1 cellular context compared by ENCODE assay signal in genomic region chr12:47789712-47790489, GRCh38.
A peak's percentile ranks its signal among the peaks of the same experiment; 100 is the strongest.
TF ChIP-seq lines count a peak whose summit lies in the region.

No MANE protein-coding gene starts in this region.

TF ChIP-seq in K562, 482 proteins besides CTCF, POLR2A, EP300 and RAD21:
- TF ChIP-seq RBFOX2 (IDR thresholded peaks at IDR 0.05; ENCODE audit: low read depth, low read length) (0 out of 2 replicates have a peak, but pooled peaks have one; percentile 10), ZNF561 (CRISPR knock-in tag; conservative IDR thresholded peaks at IDR 0.05) (no peak), ZNF699 (CRISPR knock-in tag; IDR thresholded peaks at IDR 0.05; ENCODE audit: insufficient replicate concordance) (no peak), FOSL1 (tag; conservative IDR thresholded peaks at IDR 0.05) (no peak), FOXJ3 (CRISPR knock-in tag; IDR thresholded peaks at IDR 0.05) (no peak), NCOR1 (IDR thresholded peaks at IDR 0.05) (no peak), GTF2A2 (tag; IDR thresholded peaks at IDR 0.05) (no peak), ZNF696 (CRISPR knock-in tag; conservative IDR thresholded peaks at IDR 0.05) (no peak), POLR2G (IDR thresholded peaks at IDR 0.05; ENCODE audit: low read depth, low read length) (peak; percentile 59), HNRNPUL1 (IDR thresholded peaks at IDR 0.05; ENCODE audit: low read length) (no peak), MYBL2 (IDR thresholded peaks at IDR 0.05; ENCODE audit: low read depth) (no peak), MYBL2 (CRISPR knock-in tag; IDR thresholded peaks at IDR 0.05; ENCODE audit: borderline replicate concordance) (no peak), SAFB (IDR thresholded peaks at IDR 0.05; ENCODE audit: borderline replicate concordance, low read depth, low read length) (no peak), RBM22 (IDR thresholded peaks at IDR 0.05; ENCODE audit: low read depth, low read length, poor library complexity, severe bottlenecking) (peak; percentile 62), PYGO2 (tag; IDR thresholded peaks at IDR 0.05) (no peak)
- TF ChIP-seq, protein P1, sequence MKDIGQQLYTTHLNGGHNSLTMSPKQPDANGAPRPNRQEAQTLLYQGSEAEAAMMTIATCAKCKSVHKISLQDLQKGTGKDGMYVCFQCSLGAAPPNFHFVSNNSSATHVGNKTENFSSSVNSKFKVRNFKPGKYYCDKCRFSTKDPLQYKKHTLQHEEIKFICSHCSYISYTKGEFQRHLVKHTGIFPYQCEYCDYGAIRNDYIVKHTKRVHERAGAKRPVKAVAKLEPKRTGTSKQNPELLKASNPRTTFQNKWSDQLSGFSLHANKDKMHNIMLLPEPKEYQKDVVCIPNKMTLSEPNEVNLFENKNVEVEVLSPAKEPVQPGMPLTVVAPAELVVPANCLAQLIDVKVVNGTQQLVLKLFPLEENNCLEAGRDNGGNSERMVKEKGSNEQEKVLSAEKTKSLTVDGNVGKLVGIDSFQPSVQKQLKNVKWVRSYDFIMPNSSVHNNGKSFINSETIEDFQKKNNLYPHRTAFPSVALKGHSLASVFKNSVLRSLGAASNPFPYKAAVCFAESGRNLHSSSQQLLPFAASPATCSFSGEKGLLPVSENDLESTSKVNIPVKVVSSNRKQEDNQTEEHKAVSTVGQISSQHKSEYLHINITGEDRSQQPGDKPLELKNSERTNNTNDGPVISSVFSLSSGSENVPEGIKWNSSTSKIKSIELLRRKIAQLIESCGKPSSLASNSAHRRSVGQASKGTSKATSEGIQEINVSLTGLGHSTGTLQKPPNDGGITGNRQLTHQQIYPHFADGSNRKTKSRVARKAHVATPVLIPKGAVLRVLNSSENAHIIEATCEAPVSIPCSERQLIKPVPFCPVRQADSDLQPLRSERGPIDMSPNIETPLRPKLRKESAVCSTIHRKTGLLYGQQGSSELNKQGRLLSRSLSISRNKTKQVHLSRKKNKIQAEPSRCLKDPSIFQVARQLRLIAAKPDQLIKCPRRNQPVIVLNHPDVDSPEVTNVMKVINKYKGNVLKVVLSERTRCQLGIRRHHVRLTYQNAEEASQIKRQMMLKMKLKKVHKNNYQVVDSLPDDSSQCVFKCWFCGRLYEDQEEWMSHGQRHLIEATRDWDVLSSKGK (CRISPR knock-in tag; IDR thresholded peaks at IDR 0.05) = no peak
- TF ChIP-seq, protein P2, sequence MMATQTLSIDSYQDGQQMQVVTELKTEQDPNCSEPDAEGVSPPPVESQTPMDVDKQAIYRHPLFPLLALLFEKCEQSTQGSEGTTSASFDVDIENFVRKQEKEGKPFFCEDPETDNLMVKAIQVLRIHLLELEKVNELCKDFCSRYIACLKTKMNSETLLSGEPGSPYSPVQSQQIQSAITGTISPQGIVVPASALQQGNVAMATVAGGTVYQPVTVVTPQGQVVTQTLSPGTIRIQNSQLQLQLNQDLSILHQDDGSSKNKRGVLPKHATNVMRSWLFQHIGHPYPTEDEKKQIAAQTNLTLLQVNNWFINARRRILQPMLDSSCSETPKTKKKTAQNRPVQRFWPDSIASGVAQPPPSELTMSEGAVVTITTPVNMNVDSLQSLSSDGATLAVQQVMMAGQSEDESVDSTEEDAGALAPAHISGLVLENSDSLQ (IDR thresholded peaks at IDR 0.05) = no peak
- TF ChIP-seq, protein P3, sequence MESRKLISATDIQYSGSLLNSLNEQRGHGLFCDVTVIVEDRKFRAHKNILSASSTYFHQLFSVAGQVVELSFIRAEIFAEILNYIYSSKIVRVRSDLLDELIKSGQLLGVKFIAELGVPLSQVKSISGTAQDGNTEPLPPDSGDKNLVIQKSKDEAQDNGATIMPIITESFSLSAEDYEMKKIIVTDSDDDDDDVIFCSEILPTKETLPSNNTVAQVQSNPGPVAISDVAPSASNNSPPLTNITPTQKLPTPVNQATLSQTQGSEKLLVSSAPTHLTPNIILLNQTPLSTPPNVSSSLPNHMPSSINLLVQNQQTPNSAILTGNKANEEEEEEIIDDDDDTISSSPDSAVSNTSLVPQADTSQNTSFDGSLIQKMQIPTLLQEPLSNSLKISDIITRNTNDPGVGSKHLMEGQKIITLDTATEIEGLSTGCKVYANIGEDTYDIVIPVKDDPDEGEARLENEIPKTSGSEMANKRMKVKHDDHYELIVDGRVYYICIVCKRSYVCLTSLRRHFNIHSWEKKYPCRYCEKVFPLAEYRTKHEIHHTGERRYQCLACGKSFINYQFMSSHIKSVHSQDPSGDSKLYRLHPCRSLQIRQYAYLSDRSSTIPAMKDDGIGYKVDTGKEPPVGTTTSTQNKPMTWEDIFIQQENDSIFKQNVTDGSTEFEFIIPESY (CRISPR knock-in tag; IDR thresholded peaks at IDR 0.05) = peak; percentile 90
- TF ChIP-seq, protein P4, sequence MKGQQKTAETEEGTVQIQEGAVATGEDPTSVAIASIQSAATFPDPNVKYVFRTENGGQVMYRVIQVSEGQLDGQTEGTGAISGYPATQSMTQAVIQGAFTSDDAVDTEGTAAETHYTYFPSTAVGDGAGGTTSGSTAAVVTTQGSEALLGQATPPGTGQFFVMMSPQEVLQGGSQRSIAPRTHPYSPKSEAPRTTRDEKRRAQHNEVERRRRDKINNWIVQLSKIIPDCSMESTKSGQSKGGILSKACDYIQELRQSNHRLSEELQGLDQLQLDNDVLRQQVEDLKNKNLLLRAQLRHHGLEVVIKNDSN (CRISPR knock-in tag; IDR thresholded peaks at IDR 0.05) = no peak
- TF ChIP-seq, protein P5, sequence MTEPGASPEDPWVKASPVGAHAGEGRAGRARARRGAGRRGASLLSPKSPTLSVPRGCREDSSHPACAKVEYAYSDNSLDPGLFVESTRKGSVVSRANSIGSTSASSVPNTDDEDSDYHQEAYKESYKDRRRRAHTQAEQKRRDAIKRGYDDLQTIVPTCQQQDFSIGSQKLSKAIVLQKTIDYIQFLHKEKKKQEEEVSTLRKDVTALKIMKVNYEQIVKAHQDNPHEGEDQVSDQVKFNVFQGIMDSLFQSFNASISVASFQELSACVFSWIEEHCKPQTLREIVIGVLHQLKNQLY (CRISPR knock-in tag; conservative IDR thresholded peaks at IDR 0.05) = no peak
